ENCODE assay signal across 17 cellular contexts in the genomic region with DNA sequence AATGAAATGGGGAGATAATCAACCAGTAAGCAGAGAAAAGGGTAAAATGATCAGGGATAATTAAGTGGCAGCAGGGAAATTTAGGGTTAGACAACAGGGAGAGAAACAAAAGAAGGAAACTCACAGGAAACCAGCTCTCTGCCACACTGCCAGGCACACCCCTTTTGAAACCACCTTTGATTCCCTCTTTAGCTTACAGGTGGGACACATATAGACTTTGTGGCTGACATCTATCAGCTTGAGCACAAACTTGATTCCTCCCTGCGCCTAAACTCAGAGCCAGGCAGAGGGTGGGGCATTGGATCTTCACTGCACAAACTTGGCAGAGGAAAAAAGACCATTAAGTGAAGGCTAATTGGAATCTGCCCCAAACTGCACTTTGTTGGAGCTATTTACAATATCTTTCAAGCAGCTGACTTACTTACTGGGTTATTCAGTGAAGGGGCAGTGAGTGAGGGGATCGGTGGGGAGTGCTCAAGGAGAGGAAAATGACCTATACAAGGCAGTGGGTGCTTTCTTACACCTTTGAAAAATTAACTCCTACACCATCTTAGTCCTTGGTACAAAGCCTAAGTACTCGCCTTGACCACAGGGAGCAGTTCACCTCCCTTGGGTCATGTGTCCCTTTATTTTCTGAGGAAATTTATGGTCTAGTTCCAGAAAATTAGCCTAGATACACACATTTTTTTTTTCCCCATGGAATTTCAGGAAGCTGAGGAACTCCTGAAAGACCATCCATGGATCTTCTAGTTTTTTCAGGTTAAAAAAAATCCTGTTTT.
DNase-seq lines count a peak whose midpoint lies in the region; ATAC-seq, FAIRE-seq and TF ChIP-seq lines count a peak whose summit lies in the region.
"Had no signal": no experiment of that assay in that cellular context is flagged by ENCODE, and none has a peak within 500 bp of the region (broad histone marks: within the 10 kb centered on the region; RNA-seq: fewer than 3 reads in every experiment).

No MANE protein-coding gene starts in this region.

- WGBS in A549 (ENCODE audit: missing lambda C conversion rate) = 64% methylated on average over 3 of the region's 3 CpGs
- WGBS in body of pancreas, 2 donors = 20 to 28% methylated on average over 3 of the region's 3 CpGs
- WGBS in pancreas, 2 donors = 31 to 32% methylated on average over 3 of the region's 3 CpGs
- WGBS in smooth muscle cell (ENCODE audit: low lambda C conversion rate) = 80% methylated on average over 3 of the region's 3 CpGs

- TF ChIP-seq RAD21 in A549 (conservative IDR thresholded peaks at IDR 0.05 in 1 of 2, IDR thresholded peaks at IDR 0.05 in 1 of 2) = no peak

- TF ChIP-seq EP300 in A549 (IDR thresholded peaks at IDR 0.05) = no peak

- peak in 1 of 2 experiments; percentile 24; a peak in 1 of 6 replicates for ATAC-seq in A549
- no peak for ATAC-seq in body of pancreas
- peak in 3 of 4 donors; percentile 31 to 63 (median 34) for ATAC-seq in pancreas
- no peak for ATAC-seq in GM21367 (IDR thresholded peaks at IDR 0.05; ENCODE audit: unreplicated experiment)

- no peak for FAIRE-seq in A549 (lab: Jason Lieb, UNC)
- no peak for FAIRE-seq in pancreas (lab: Jason Lieb, UNC)
- FAIRE-seq: TTC549 had no signal

- H3F3A ChIP-seq in smooth muscle cell (ENCODE audit: low read depth) = no peaks in the 10 kb centered on the region

- intact Hi-C loops in body of pancreas (cut with DNase I) (no loop called here), pancreas (cut with DNase I) (no loop called here)

- H4K20me1 ChIP-seq in smooth muscle cell (ENCODE audit: low read depth) = peaks cover 18% of the 10 kb centered on the region

- TF ChIP-seq CTCF in A549 (IDR thresholded peaks at IDR 0.05) = no peak
- TF ChIP-seq CTCF in body of pancreas (IDR thresholded peaks at IDR 0.05) = peak in 3 of 7 experiments; percentile 14 to 38 (median 26)
- peak in 1 of 4 donors; percentile 12 for TF ChIP-seq CTCF in pancreas (IDR thresholded peaks at IDR 0.05)
- no peak for TF ChIP-seq CTCF in smooth muscle cell (IDR thresholded peaks at IDR 0.05; ENCODE audit: borderline replicate concordance, insufficient read depth, poor library complexity, severe bottlenecking)

- H3K27ac ChIP-seq in A549 (peak overlapping the region; percentile 30 to 77; a peak in 5 of 6 replicates), body of pancreas (peak overlapping the region in 3 of 4 donors; percentile 27 to 39 (median 31)), pancreas (peak overlapping the region in 3 of 4 donors; percentile 2 to 37 (median 10)), smooth muscle cell (ENCODE audit: low read depth) (no peak overlapping the region)

- POLR2A ChIA-PET in A549 (lab: Yijun Ruan, JAX) = no interaction called here

- H3K4me2 ChIP-seq in A549 (0 out of 3 replicates have a peak overlapping the region, but pooled peaks have one; percentile 2), smooth muscle cell (no peak overlapping the region)

- TF ChIP-seq POLR2A in A549 (IDR thresholded peaks at IDR 0.05; ENCODE audit: low read length) (no peak), body of pancreas (IDR thresholded peaks at IDR 0.05) (no peak)

- H3K36me3 ChIP-seq in body of pancreas (replicated peaks in 1 of 2; ENCODE audit: insufficient read depth in 1 of 2, low read depth in 2 of 2) (no peaks in the 10 kb centered on the region), pancreas (no peaks in the 10 kb centered on the region), smooth muscle cell (ENCODE audit: low read depth) (no peaks in the 10 kb centered on the region)

- no peak overlapping the region for H3K9ac ChIP-seq in smooth muscle cell (ENCODE audit: low read depth)

- no peak for DNase-seq in A549 (ENCODE audit: low read depth in 1 of 2, low spot score in 1 of 2)
- peak; percentile 83 for DNase-seq in NCI-H1105 (lab: John Stamatoyannopoulos, UW)
- no peak for DNase-seq in body of pancreas
- no peak for DNase-seq in pancreas
- no peak for DNase-seq in mucosa of gallbladder (ENCODE audit: low spot score)
- no peak for DNase-seq in SIG-M5 (lab: John Stamatoyannopoulos, UW)
- no peak for DNase-seq in smooth muscle cell (lab: John Stamatoyannopoulos, UW; ENCODE audit: unreplicated experiment)
- DNase-seq: activated CD4-positive, alpha-beta T cell treated with anti-CD3 and anti-CD28 coated beads, Interleukin-2, amount 10 ng/mL, durations not matched to agents 24 days and 14 days; activated gamma-delta T cell treated with Interleukin-2 at 50 U/mL for 16 hours; CD4-positive, alpha-beta memory T cell; effector memory CD4-positive, alpha-beta T cell; hypothalamus; NCI-H2029 treated with DMSO at 0.1 percent for 48 hours; RPMI8226; stimulated activated naive CD4-positive, alpha-beta T cell had no signal

- no peak overlapping the region for H2AFZ ChIP-seq in smooth muscle cell (ENCODE audit: low read depth)

- H3K79me2 ChIP-seq in smooth muscle cell (ENCODE audit: low read depth) = peaks cover 57% of the 10 kb centered on the region

- no peaks in the 10 kb centered on the region for H3K27me3 ChIP-seq in body of pancreas
- no peaks in the 10 kb centered on the region for H3K27me3 ChIP-seq in pancreas
- no peaks in the 10 kb centered on the region for H3K27me3 ChIP-seq in smooth muscle cell (ENCODE audit: low read depth)

- H3K9me3 ChIP-seq in A549 = no peaks in the 10 kb centered on the region
- no peaks in the 10 kb centered on the region for H3K9me3 ChIP-seq in body of pancreas
- no peaks in the 10 kb centered on the region for H3K9me3 ChIP-seq in pancreas
- no peaks in the 10 kb centered on the region for H3K9me3 ChIP-seq in smooth muscle cell (replicated peaks; ENCODE audit: low read depth)

- CTCF ChIA-PET in A549 (lab: Yijun Ruan, JAX) = interaction anchor here (0.8 to 1.5 kb wide), 6 partner anchors 10 to 800 kb away, joined by 3 to 5 read pairs (median 3); a partner anchor contains a TSS

- H3K4me3 ChIP-seq in A549 (no peak overlapping the region), body of pancreas (no peak overlapping the region), pancreas (no peak overlapping the region), smooth muscle cell (no peak overlapping the region)

- H3K4me1 ChIP-seq in A549 = peaks cover 61% of the 10 kb centered on the region
- H3K4me1 ChIP-seq in body of pancreas = peaks cover 74% of the 10 kb centered on the region
- H3K4me1 ChIP-seq in pancreas = peaks cover 43 to 53% (median 45%) of the 10 kb centered on the region in 3 donors
- peaks cover 4% of the 10 kb centered on the region for H3K4me1 ChIP-seq in smooth muscle cell (ENCODE audit: low read depth)

TF ChIP-seq in A549, 52 proteins besides CTCF, POLR2A, EP300 and RAD21 (continues in another document):
- TF ChIP-seq FOSB (CRISPR knock-in tag; IDR thresholded peaks at IDR 0.05) = no peak
- no peak for TF ChIP-seq MAZ (IDR thresholded peaks at IDR 0.05; ENCODE audit: borderline replicate concordance, low read depth, low read length)
- TF ChIP-seq HOXB5 (CRISPR knock-in tag; IDR thresholded peaks at IDR 0.05) = no peak
- no peak for TF ChIP-seq HDAC2 (IDR thresholded peaks at IDR 0.05)
- TF ChIP-seq NFE2L2 (conservative IDR thresholded peaks at IDR 0.05; ENCODE audit: low read length) = no peak
- no peak for TF ChIP-seq RNF2 (IDR thresholded peaks at IDR 0.05; ENCODE audit: borderline replicate concordance, low read depth)
- TF ChIP-seq, protein P1, sequence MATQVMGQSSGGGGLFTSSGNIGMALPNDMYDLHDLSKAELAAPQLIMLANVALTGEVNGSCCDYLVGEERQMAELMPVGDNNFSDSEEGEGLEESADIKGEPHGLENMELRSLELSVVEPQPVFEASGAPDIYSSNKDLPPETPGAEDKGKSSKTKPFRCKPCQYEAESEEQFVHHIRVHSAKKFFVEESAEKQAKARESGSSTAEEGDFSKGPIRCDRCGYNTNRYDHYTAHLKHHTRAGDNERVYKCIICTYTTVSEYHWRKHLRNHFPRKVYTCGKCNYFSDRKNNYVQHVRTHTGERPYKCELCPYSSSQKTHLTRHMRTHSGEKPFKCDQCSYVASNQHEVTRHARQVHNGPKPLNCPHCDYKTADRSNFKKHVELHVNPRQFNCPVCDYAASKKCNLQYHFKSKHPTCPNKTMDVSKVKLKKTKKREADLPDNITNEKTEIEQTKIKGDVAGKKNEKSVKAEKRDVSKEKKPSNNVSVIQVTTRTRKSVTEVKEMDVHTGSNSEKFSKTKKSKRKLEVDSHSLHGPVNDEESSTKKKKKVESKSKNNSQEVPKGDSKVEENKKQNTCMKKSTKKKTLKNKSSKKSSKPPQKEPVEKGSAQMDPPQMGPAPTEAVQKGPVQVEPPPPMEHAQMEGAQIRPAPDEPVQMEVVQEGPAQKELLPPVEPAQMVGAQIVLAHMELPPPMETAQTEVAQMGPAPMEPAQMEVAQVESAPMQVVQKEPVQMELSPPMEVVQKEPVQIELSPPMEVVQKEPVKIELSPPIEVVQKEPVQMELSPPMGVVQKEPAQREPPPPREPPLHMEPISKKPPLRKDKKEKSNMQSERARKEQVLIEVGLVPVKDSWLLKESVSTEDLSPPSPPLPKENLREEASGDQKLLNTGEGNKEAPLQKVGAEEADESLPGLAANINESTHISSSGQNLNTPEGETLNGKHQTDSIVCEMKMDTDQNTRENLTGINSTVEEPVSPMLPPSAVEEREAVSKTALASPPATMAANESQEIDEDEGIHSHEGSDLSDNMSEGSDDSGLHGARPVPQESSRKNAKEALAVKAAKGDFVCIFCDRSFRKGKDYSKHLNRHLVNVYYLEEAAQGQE (IDR thresholded peaks at IDR 0.05) = no peak
- TF ChIP-seq JUN (IDR thresholded peaks at IDR 0.05) = no peak
- no peak for TF ChIP-seq NR3C1 (IDR thresholded peaks at IDR 0.05)
- no peak for TF ChIP-seq RARB (CRISPR knock-in tag; IDR thresholded peaks at IDR 0.05)
- TF ChIP-seq, protein P2, sequence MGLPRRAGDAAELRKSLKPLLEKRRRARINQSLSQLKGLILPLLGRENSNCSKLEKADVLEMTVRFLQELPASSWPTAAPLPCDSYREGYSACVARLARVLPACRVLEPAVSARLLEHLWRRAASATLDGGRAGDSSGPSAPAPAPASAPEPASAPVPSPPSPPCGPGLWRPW (IDR thresholded peaks at IDR 0.05) = no peak
- TF ChIP-seq ZFP36 (IDR thresholded peaks at IDR 0.05; ENCODE audit: borderline replicate concordance, partially characterized antibody) = no peak
- TF ChIP-seq, protein P3, sequence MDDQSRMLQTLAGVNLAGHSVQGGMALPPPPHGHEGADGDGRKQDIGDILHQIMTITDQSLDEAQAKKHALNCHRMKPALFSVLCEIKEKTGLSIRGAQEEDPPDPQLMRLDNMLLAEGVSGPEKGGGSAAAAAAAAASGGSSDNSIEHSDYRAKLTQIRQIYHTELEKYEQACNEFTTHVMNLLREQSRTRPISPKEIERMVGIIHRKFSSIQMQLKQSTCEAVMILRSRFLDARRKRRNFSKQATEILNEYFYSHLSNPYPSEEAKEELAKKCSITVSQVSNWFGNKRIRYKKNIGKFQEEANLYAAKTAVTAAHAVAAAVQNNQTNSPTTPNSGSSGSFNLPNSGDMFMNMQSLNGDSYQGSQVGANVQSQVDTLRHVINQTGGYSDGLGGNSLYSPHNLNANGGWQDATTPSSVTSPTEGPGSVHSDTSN (IDR thresholded peaks at IDR 0.05) = no peak
- no peak for TF ChIP-seq EHF (CRISPR knock-in tag; IDR thresholded peaks at IDR 0.05)
- no peak for TF ChIP-seq HOXB13 (CRISPR knock-in tag; IDR thresholded peaks at IDR 0.05; ENCODE audit: low read depth)
- no peak for TF ChIP-seq TFCP2L1 (CRISPR knock-in tag; IDR thresholded peaks at IDR 0.05)

Comparison
In these comparisons a context has a peak if more than half of its experiments do, and no peak if none do; other contexts are left out.
1. ATAC-seq: peak in pancreas (3 of 4); none in body of pancreas (single experiment) and GM21367 (single experiment).